ENCODE assay signal across 1 cellular context in genomic region chr4:187937557-187937956, GRCh38.
TF ChIP-seq lines count a peak whose summit lies in the region.

No MANE protein-coding gene starts in this region.

TF ChIP-seq in SK-N-SH treated with all-trans-retinoic acid at 6 μM for 48 hours, 23 proteins besides CTCF, POLR2A, EP300 and RAD21 (continued from another document):
- TF ChIP-seq, protein P1, sequence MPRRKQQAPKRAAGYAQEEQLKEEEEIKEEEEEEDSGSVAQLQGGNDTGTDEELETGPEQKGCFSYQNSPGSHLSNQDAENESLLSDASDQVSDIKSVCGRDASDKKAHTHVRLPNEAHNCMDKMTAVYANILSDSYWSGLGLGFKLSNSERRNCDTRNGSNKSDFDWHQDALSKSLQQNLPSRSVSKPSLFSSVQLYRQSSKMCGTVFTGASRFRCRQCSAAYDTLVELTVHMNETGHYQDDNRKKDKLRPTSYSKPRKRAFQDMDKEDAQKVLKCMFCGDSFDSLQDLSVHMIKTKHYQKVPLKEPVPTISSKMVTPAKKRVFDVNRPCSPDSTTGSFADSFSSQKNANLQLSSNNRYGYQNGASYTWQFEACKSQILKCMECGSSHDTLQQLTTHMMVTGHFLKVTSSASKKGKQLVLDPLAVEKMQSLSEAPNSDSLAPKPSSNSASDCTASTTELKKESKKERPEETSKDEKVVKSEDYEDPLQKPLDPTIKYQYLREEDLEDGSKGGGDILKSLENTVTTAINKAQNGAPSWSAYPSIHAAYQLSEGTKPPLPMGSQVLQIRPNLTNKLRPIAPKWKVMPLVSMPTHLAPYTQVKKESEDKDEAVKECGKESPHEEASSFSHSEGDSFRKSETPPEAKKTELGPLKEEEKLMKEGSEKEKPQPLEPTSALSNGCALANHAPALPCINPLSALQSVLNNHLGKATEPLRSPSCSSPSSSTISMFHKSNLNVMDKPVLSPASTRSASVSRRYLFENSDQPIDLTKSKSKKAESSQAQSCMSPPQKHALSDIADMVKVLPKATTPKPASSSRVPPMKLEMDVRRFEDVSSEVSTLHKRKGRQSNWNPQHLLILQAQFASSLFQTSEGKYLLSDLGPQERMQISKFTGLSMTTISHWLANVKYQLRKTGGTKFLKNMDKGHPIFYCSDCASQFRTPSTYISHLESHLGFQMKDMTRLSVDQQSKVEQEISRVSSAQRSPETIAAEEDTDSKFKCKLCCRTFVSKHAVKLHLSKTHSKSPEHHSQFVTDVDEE (CRISPR knock-in tag; IDR thresholded peaks at IDR 0.05) = no peak
- TF ChIP-seq CSDC2 (CRISPR knock-in tag; IDR thresholded peaks at IDR 0.05) = no peak
